ENCODE assay signal across 8 cellular contexts in the genomic region with DNA sequence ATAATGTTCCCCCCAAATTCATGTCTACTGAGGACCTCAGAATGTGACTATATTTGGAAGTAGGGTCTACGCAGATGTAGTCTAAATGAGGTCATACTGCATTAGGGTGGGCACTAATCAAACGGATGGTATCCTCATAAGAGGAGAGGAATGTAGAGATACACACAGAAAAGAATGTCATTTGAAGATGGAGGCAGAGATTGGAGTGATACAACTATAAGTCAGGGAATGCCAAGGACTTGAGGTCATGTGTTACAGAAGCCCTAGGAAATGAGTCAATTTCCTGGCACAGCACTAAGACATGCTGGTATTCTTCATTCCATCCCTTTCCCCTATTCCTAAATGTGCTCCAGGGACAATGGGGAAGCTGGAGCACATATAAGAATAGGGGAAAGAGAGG. TPM values are rescaled to one million over a fixed set of nuclear protein-coding genes. Genes with fewer than 3 reads are reported as not detected.
DNase-seq lines count a peak whose midpoint lies in the region; ATAC-seq and TF ChIP-seq lines count a peak whose summit lies in the region.
"Had no signal": no experiment of that assay in that cellular context is flagged by ENCODE, and none has a peak within 500 bp of the region (broad histone marks: within the 10 kb centered on the region; RNA-seq: fewer than 3 reads in every experiment).

No MANE protein-coding gene starts in this region.

- no peak for TF ChIP-seq POLR2A in spleen (IDR thresholded peaks at IDR 0.05)

- DNase-seq in HCEC 1CT = peak; percentile 99
- no peak for DNase-seq in T-helper 17 cell
- peak; percentile 78 for DNase-seq in fibroblast of the conjunctiva (ENCODE audit: low read depth)
- DNase-seq in spleen = no peak
- DNase-seq in mucosa of descending colon = no peak
- DNase-seq in DMS53 (lab: John Stamatoyannopoulos, UW) = no peak
- no peak for DNase-seq in stimulated activated CD4-positive, alpha-beta T cell treated with anti-CD3 and anti-CD28 coated beads, Interleukin-15, amount 100 ng/mL, for 24 hours
- DNase-seq: left cardiac atrium had no signal

- no peaks in the 10 kb centered on the region for H3K27me3 ChIP-seq in spleen (replicated peaks in 1 of 7)

- peak overlapping the region; percentile 86 for H3K27ac Mint-ChIP-seq in T-helper 17 cell

- H3K27me3 Mint-ChIP-seq in T-helper 17 cell = no peaks in the 10 kb centered on the region

- intact Hi-C loops in spleen (cut with DNase I; ENCODE audit: low total_unique reads) = no loop called here
- intact Hi-C loops in mucosa of descending colon (cut with DNase I, micrococcal nuclease) = no loop called here

- H3K4me1 ChIP-seq in spleen (peaks cover 9 to 55% (median 34%) of the 10 kb centered on the region in 6 donors), mucosa of descending colon (ENCODE audit: low read depth) (no peaks in the 10 kb centered on the region)

- H3K36me3 ChIP-seq in spleen (no peaks in the 10 kb centered on the region), mucosa of descending colon (ENCODE audit: low read depth) (no peaks in the 10 kb centered on the region)

- no peak for TF ChIP-seq CTCF in spleen (IDR thresholded peaks at IDR 0.05 in 8 of 11, conservative IDR thresholded peaks at IDR 0.05 in 3 of 11)
- no peak for TF ChIP-seq CTCF in mucosa of descending colon (IDR thresholded peaks at IDR 0.05)

- ATAC-seq in T-helper 17 cell (no peak), mucosa of descending colon (no peak)

- peak overlapping the region; percentile 80 for H3K4me3 Mint-ChIP-seq in T-helper 17 cell

- no peak overlapping the region for H3K4me3 ChIP-seq in spleen
- no peak overlapping the region for H3K4me3 ChIP-seq in mucosa of descending colon

- peak overlapping the region; percentile 65 to 88 (median 81) for H3K27ac ChIP-seq in spleen

- H3K9me3 ChIP-seq in T-helper 17 cell (ENCODE audit: control insufficient read depth, low read length, poor library complexity, severe bottlenecking) (no peaks in the 10 kb centered on the region), spleen (no peaks in the 10 kb centered on the region), mucosa of descending colon (no peaks in the 10 kb centered on the region)

- peaks cover 39% of the 10 kb centered on the region for H3K4me1 Mint-ChIP-seq in T-helper 17 cell

- 68 to 78% (median 73%) methylated on average over 2 of the region's 2 CpGs for WGBS in spleen, 5 donors

- no peaks in the 10 kb centered on the region for H3K36me3 Mint-ChIP-seq in T-helper 17 cell (ENCODE audit: low read depth)

RNA-seq across cellular contexts. Expression of a gene that starts 0.8 kb away (rescaled TPM):
- total RNA-seq in T-helper 17 cell (1 to 10 TPM in 1 of 2 donors, under 1 TPM in 1; 0.50 to 1.1 TPM), spleen (10 to 100 TPM; 12.0 to 29.3 (median 21.4) TPM), mucosa of descending colon (1 to 10 TPM in 1 of 3 donors, under 1 TPM in 2; 0.20 to 1.2 (median 0.63) TPM)
- polyA plus RNA-seq in spleen = 1 to 10 TPM; 2.0 to 3.0 (median 2.6) TPM

RNA-seq across cellular contexts. Expression of a gene that starts 59.2 kb away (rescaled TPM):
- total RNA-seq in T-helper 17 cell (1 to 10 TPM; 4.7 to 6.7 TPM), spleen (10 to 100 TPM; 24.2 to 34.8 (median 28.1) TPM), mucosa of descending colon (1 to 10 TPM; 2.6 to 5.4 (median 3.4) TPM)
- 1 to 10 TPM; 1.8 to 6.1 (median 1.9) TPM for polyA plus RNA-seq in spleen

Comparison
In these comparisons a context has a peak if more than half of its experiments do, and no peak if none do; other contexts are left out.
1. DNase-seq: peak in HCEC 1CT (single experiment) and fibroblast of the conjunctiva (single experiment); none in T-helper 17 cell (0 of 3), spleen (single experiment), mucosa of descending colon (0 of 3), DMS53 (single experiment) and stimulated activated CD4-positive, alpha-beta T cell treated with anti-CD3 and anti-CD28 coated beads, Interleukin-15, amount 100 ng/mL, for 24 hours (single experiment).
2. RNA of a gene that starts 0.8 kb away (total RNA-seq): 12.0 to 29.3 TPM in spleen; 0.50 to 1.1 TPM in T-helper 17 cell and 0.20 to 1.2 TPM in mucosa of descending colon; every median in the first group is over 4 times any median in the second.